Comparison of ENCODE assay signal across 11 cellular contexts in the genomic region with DNA sequence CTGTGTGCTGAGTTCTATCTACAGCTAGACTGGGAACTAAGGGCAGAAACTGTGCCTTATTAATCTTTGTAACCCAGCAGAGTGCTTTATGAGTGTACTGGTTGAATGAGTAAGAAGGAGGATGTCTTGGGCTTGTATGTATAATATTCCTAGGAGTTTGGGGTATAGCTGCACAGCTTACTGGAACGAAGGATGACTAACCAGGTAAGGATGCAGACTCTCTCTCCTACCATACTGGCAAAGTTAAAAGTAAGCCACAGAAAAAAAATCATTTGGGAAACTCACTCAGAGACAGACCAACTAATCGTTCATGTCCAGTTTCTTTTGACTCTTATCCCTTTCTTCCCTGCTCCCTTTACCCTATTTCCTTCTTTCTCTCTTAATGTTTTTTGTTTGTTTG. TPM values are rescaled to one million over a fixed set of nuclear protein-coding genes. Genes with fewer than 3 reads are reported as not detected.
A peak's percentile ranks its signal among the peaks of the same experiment; 100 is the strongest.
DNase-seq lines count a peak whose midpoint lies in the region; ATAC-seq, FAIRE-seq and TF ChIP-seq lines count a peak whose summit lies in the region.
"Had no signal": no experiment of that assay in that cellular context is flagged by ENCODE, and none has a peak within 500 bp of the region (broad histone marks: within the 10 kb centered on the region; RNA-seq: fewer than 3 reads in every experiment).

No MANE protein-coding gene starts in this region.

- H3K27me3 Mint-ChIP-seq in CD8-positive, alpha-beta memory T cell = peaks cover 4 to 7% of the 10 kb centered on the region in 2 donors
- H3K27me3 Mint-ChIP-seq in neural crest cell (ENCODE audit: low read depth) = no peaks in the 10 kb centered on the region

- H3K79me2 ChIP-seq in KMS-11 (ENCODE audit: insufficient read depth, low read depth) = peaks cover 17% of the 10 kb centered on the region; the same call in 1 of the 2 replicates

- TF ChIP-seq CTCF in KMS-11 (conservative IDR thresholded peaks at IDR 0.05; ENCODE audit: low read depth, low read length) (no peak), bronchial epithelial cell (IDR thresholded peaks at IDR 0.05; ENCODE audit: insufficient read depth, low read length, severe bottlenecking) (no peak), neural crest cell (conservative IDR thresholded peaks at IDR 0.05) (no peak), omental fat pad (IDR thresholded peaks at IDR 0.05) (no peak), kidney (IDR thresholded peaks at IDR 0.05; ENCODE audit: borderline replicate concordance, extremely low read depth, insufficient read depth) (no peak), gastroesophageal sphincter (IDR thresholded peaks at IDR 0.05) (no peak)

- peaks cover 0 to 1% (median 0%) of the 10 kb centered on the region in 5 donors for H3K9me3 Mint-ChIP-seq in CD8-positive, alpha-beta memory T cell
- peaks cover 3% of the 10 kb centered on the region for H3K9me3 Mint-ChIP-seq in neural crest cell

- no peak for DNase-seq in CD8-positive, alpha-beta memory T cell
- DNase-seq in bronchial epithelial cell (ENCODE audit: low read depth) (peak; percentile 93), neural crest cell (ENCODE audit: low read depth, low spot score) (no peak), omental fat pad (ENCODE audit: low spot score) (no peak), kidney (no peak), OCI-M2 (lab: John Stamatoyannopoulos, UW; ENCODE audit: unreplicated experiment) (no peak)
- DNase-seq: effector CD8-positive, alpha-beta T cell; NCI-H1105; retina had no signal

- H3K4me3 ChIP-seq in CD8-positive, alpha-beta memory T cell (ENCODE audit: low read length) = no peak overlapping the region
- H3K4me3 ChIP-seq in KMS-11 (IDR thresholded peaks at IDR 0.05; ENCODE audit: insufficient read depth, low read depth, low read length) (no peak overlapping the region), bronchial epithelial cell (ENCODE audit: low read depth, low read length) (no peak overlapping the region), kidney (ENCODE audit: low read length in 2 of 2) (no peak overlapping the region), gastroesophageal sphincter (no peak overlapping the region)

- no peaks in the 10 kb centered on the region for H4K20me1 ChIP-seq in KMS-11 (ENCODE audit: insufficient read depth)

- CTCF ChIA-PET in CD8-positive, alpha-beta memory T cell (lab: Charles Lee) = interaction anchor here (1.4 to 1.5 kb wide), 2 partner anchors 25 to 26 kb away, joined by 3 to 4 read pairs; partner anchors contain the start of gene UPF2

- peaks cover 0 to 3% (median 0%) of the 10 kb centered on the region in 3 donors for H3K36me3 Mint-ChIP-seq in CD8-positive, alpha-beta memory T cell
- no peaks in the 10 kb centered on the region for H3K36me3 Mint-ChIP-seq in neural crest cell (ENCODE audit: low read depth)

- POLR2A ChIA-PET in CD8-positive, alpha-beta memory T cell (lab: Charles Lee) = interaction anchor here (0.5 to 3.0 kb wide), 3 partner anchors 24 to 65 kb away, joined by 3 to 17 read pairs (median 6); partner anchors contain the start of gene UPF2

- no peaks in the 10 kb centered on the region for H3K27me3 ChIP-seq in CD8-positive, alpha-beta memory T cell (ENCODE audit: insufficient read depth, low read length, poor library complexity, severe bottlenecking)
- H3K27me3 ChIP-seq in KMS-11 (ENCODE audit: insufficient read depth, low read depth) (no peaks in the 10 kb centered on the region), bronchial epithelial cell (ENCODE audit: control insufficient read depth, insufficient read depth, low read length) (no peaks in the 10 kb centered on the region), gastroesophageal sphincter (no peaks in the 10 kb centered on the region)

- no peak for TF ChIP-seq POLR2A in gastroesophageal sphincter (IDR thresholded peaks at IDR 0.05)

- H3K4me1 Mint-ChIP-seq in CD8-positive, alpha-beta memory T cell = peaks cover 14 to 20% (median 20%) of the 10 kb centered on the region in 3 donors
- peaks cover 19% of the 10 kb centered on the region for H3K4me1 Mint-ChIP-seq in neural crest cell

- H3K27ac Mint-ChIP-seq in CD8-positive, alpha-beta memory T cell = peak overlapping the region in 6 of 8 donors; percentile 12 to 79 (median 52)
- no peak overlapping the region for H3K27ac Mint-ChIP-seq in neural crest cell (ENCODE audit: unreplicated experiment)

- intact Hi-C loops in kidney (cut with DNase I) = no loop called here

- H3K9me3 ChIP-seq in CD8-positive, alpha-beta memory T cell (ENCODE audit: low read length) = no peaks in the 10 kb centered on the region
- H3K9me3 ChIP-seq in kidney (ENCODE audit: control insufficient read depth in 1 of 2, low read length in 2 of 2) (no peaks in the 10 kb centered on the region), gastroesophageal sphincter (no peaks in the 10 kb centered on the region)

- H2AFZ ChIP-seq in KMS-11 (ENCODE audit: low read depth) = peak overlapping the region; percentile 11; the same call in 1 of the 2 replicates

- TF ChIP-seq EP300 in gastroesophageal sphincter (IDR thresholded peaks at IDR 0.05) = no peak

- ATAC-seq in omental fat pad (ENCODE audit: low FRiP score) (no peak), gastroesophageal sphincter (no peak)

- FAIRE-seq in bronchial epithelial cell (lab: Jason Lieb, UNC) (no peak), kidney (lab: Jason Lieb, UNC) (no peak)

- H3K4me1 ChIP-seq in CD8-positive, alpha-beta memory T cell (ENCODE audit: insufficient read depth, low read length) = peaks cover 7% of the 10 kb centered on the region
- H3K4me1 ChIP-seq in KMS-11 (ENCODE audit: low read depth, poor library complexity, severe bottlenecking) (peaks cover 30% of the 10 kb centered on the region), kidney (ENCODE audit: control insufficient read depth in 1 of 2, insufficient read depth in 1 of 2, low read depth in 1 of 2, low read length in 2 of 2) (peaks cover 0 to 5% of the 10 kb centered on the region in 2 donors), gastroesophageal sphincter (peaks cover 0 to 19% (median 3%) of the 10 kb centered on the region in 3 donors)

- H3K9ac ChIP-seq in KMS-11 (no peak overlapping the region), kidney (ENCODE audit: low read length in 2 of 2) (no peak overlapping the region)

- no peak overlapping the region for H3K4me2 ChIP-seq in KMS-11

- no peak overlapping the region for H3K27ac ChIP-seq in CD8-positive, alpha-beta memory T cell (ENCODE audit: low read depth, low read length)
- no peak overlapping the region for H3K27ac ChIP-seq in KMS-11
- no peak overlapping the region for H3K27ac ChIP-seq in kidney (ENCODE audit: low read depth in 2 of 2, low read length in 2 of 2)
- no peak overlapping the region for H3K27ac ChIP-seq in gastroesophageal sphincter

- H3K36me3 ChIP-seq in CD8-positive, alpha-beta memory T cell (ENCODE audit: insufficient read depth, low read length) = no peaks in the 10 kb centered on the region
- no peaks in the 10 kb centered on the region for H3K36me3 ChIP-seq in KMS-11 (ENCODE audit: insufficient read depth)
- H3K36me3 ChIP-seq in bronchial epithelial cell (ENCODE audit: control insufficient read depth, insufficient read depth, low read length) = no peaks in the 10 kb centered on the region
- no peaks in the 10 kb centered on the region for H3K36me3 ChIP-seq in kidney (ENCODE audit: control insufficient read depth in 1 of 2, insufficient read depth in 2 of 2, low read length in 2 of 2)
- H3K36me3 ChIP-seq in gastroesophageal sphincter = no peaks in the 10 kb centered on the region

- 71 to 74% methylated on average over 2 of the region's 2 CpGs for WGBS in gastroesophageal sphincter (ENCODE audit: low coverage in 1 of 2), 2 donors

- H3K4me3 Mint-ChIP-seq in CD8-positive, alpha-beta memory T cell = peak overlapping the region in 3 of 7 donors; percentile 19 to 23 (median 23)
- peak overlapping the region; percentile 44 for H3K4me3 Mint-ChIP-seq in neural crest cell

RNA-seq across cellular contexts. Expression of gene DHTKD1, which starts 1.4 kb away (rescaled TPM):
- total RNA-seq in CD8-positive, alpha-beta memory T cell = 10 to 100 TPM; 11.1 to 13.9 TPM
- polyA plus RNA-seq in CD8-positive, alpha-beta memory T cell = 9.2 TPM
- total RNA-seq in bronchial epithelial cell (18.4 and 20.9 TPM in 2 replicates), neural crest cell (55.3 and 56.1 TPM in 2 replicates), omental fat pad (10 to 100 TPM; 18.3 to 29.5 (median 26.1) TPM), kidney (28.0 TPM), gastroesophageal sphincter (10 to 100 TPM; 14.8 to 32.2 (median 20.2) TPM)
- polyA plus RNA-seq in kidney (ENCODE audit: insufficient read depth, low read depth, low replicate concordance) = 21.5 TPM

RNA-seq across cellular contexts. Expression of gene UPF2, which starts 24.7 kb away (rescaled TPM):
- 10 to 100 TPM; 39.8 to 42.4 TPM for total RNA-seq in CD8-positive, alpha-beta memory T cell
- 18.5 TPM for polyA plus RNA-seq in CD8-positive, alpha-beta memory T cell
- total RNA-seq in bronchial epithelial cell (16.1 and 26.0 TPM in 2 replicates), neural crest cell (25.1 and 26.2 TPM in 2 replicates), omental fat pad (10 to 100 TPM; 16.1 to 25.2 (median 19.3) TPM), kidney (19.4 TPM), gastroesophageal sphincter (10 to 100 TPM; 23.8 to 40.9 (median 35.0) TPM)
- 8.4 TPM for polyA plus RNA-seq in kidney (ENCODE audit: insufficient read depth, low read depth, low replicate concordance)
